ENCODE assay signal across 16 cellular contexts in the genomic region with DNA sequence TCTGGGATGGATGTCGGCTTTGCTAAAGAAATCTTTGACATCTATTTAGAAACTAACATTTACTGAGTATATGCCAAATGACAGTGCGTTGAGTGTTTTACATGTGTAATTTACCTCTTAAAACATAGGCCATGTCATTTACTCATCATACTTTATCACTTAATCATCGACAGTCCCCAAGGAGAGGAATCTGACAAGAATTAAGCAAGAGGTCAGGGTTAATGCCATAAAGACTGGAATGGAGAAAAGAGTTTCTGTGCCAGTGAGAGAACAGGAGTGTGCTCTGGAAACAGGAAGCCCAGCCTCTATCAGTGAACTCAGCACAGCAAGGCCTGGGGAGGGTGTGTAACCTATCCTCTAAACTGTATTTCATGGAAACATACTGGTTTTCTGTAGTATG. TPM values are rescaled to one million over a fixed set of nuclear protein-coding genes. Genes with fewer than 3 reads are reported as not detected.
DNase-seq lines count a peak whose midpoint lies in the region; ATAC-seq, FAIRE-seq and TF ChIP-seq lines count a peak whose summit lies in the region.
"Had no signal": no experiment of that assay in that cellular context is flagged by ENCODE, and none has a peak within 500 bp of the region (broad histone marks: within the 10 kb centered on the region; RNA-seq: fewer than 3 reads in every experiment).

No MANE protein-coding gene starts in this region.

- no peak overlapping the region for H4K8ac ChIP-seq in mesenchymal stem cell (ENCODE audit: low read length)

- H3K9ac ChIP-seq in adipocyte (ENCODE audit: low read length) (no peak overlapping the region), mesenchymal stem cell (ENCODE audit: low read length) (no peak overlapping the region)
- H3K9ac ChIP-seq: BLaER1 treated with 17β-estradiol and CSF1 and Interleukin-3, amounts not matched to agents 10 nM and 100 nM had no signal

- H3K4me3 ChIP-seq in adipocyte (ENCODE audit: low read length) = no peak overlapping the region
- H3K4me3 ChIP-seq in mesenchymal stem cell (ENCODE audit: insufficient read depth in 1 of 2, low read depth in 1 of 2, low read length in 2 of 2) = no peak overlapping the region
- H3K4me3 ChIP-seq: BLaER1 treated with 17β-estradiol and CSF1 and Interleukin-3, amounts not matched to agents 10 nM and 100 nM; HAP-1 had no signal

- FAIRE-seq in H54 (lab: Jason Lieb, UNC) = no peak

- H2AK5ac ChIP-seq in mesenchymal stem cell (ENCODE audit: low read length, severe bottlenecking) = no peak overlapping the region

- no peak overlapping the region for H3K27ac ChIP-seq in mesenchymal stem cell (ENCODE audit: low read length, poor library complexity, severe bottlenecking)
- H3K27ac ChIP-seq: BLaER1 treated with 17β-estradiol and CSF1 and Interleukin-3, amounts not matched to agents 10 nM and 100 nM; HL-60 had no signal

- no peaks in the 10 kb centered on the region for H3K4me1 ChIP-seq in adipocyte (ENCODE audit: control insufficient read depth, insufficient read depth, low read length)
- H3K4me1 ChIP-seq in mesenchymal stem cell (ENCODE audit: control insufficient read depth, insufficient read depth, low read depth, low read length) = no peaks in the 10 kb centered on the region
- H3K4me1 ChIP-seq: BLaER1 treated with 17β-estradiol and CSF1 and Interleukin-3, amounts not matched to agents 10 nM and 100 nM had no signal

- H3K27me3 ChIP-seq in adipocyte (replicated peaks; ENCODE audit: control insufficient read depth, insufficient read depth, low read length) = peaks cover 23% of the 10 kb centered on the region
- H3K27me3 ChIP-seq in mesenchymal stem cell (ENCODE audit: control insufficient read depth in 1 of 2, insufficient read depth in 1 of 2, low read length in 2 of 2) = peaks cover 0 to 31% of the 10 kb centered on the region in 2 experiments

- H3K23ac ChIP-seq in mesenchymal stem cell (ENCODE audit: low read length in 2 of 2) = no peak overlapping the region

- ATAC-seq in GM19328 (IDR thresholded peaks at IDR 0.05; ENCODE audit: unreplicated experiment) = no peak

- no CpG with 5 or more reads among the region's 3 CpGs for WGBS in mesenchymal stem cell

- no peak overlapping the region for H2BK120ac ChIP-seq in mesenchymal stem cell (ENCODE audit: low read depth, low read length)

- H4K91ac ChIP-seq in mesenchymal stem cell (ENCODE audit: low read length) = no peak overlapping the region

- TF ChIP-seq CTCF in GM20000 (IDR thresholded peaks at IDR 0.05; ENCODE audit: extremely low read depth, missing control alignments) = no peak

- no peak overlapping the region for H3K4ac ChIP-seq in mesenchymal stem cell (ENCODE audit: low read depth in 1 of 2, low read length in 2 of 2)

- no peaks in the 10 kb centered on the region for H3K79me1 ChIP-seq in mesenchymal stem cell (replicated peaks; ENCODE audit: low read length, poor library complexity, severe bottlenecking)

- no peak overlapping the region for H2BK5ac ChIP-seq in mesenchymal stem cell (ENCODE audit: low read depth, low read length, poor library complexity, severe bottlenecking)

- H3K9me3 ChIP-seq in adipocyte (ENCODE audit: control insufficient read depth, low read length) = no peaks in the 10 kb centered on the region
- H3K9me3 ChIP-seq in mesenchymal stem cell (ENCODE audit: control insufficient read depth, low read length) = no peaks in the 10 kb centered on the region
- H3K9me3 ChIP-seq: BLaER1 treated with 17β-estradiol and CSF1 and Interleukin-3, amounts not matched to agents 10 nM and 100 nM; HAP-1 had no signal

- H2BK15ac ChIP-seq in mesenchymal stem cell (ENCODE audit: low read depth, poor library complexity, severe bottlenecking) = no peak overlapping the region

- DNase-seq in HCEC 1CT (peak; percentile 74), NCI-H460 (ENCODE audit: extremely low read depth, low read depth) (peak; percentile 44), adipocyte (ENCODE audit: low read depth) (peak; percentile 14), mesenchymal stem cell (peak; percentile 30), medulla oblongata (ENCODE audit: extremely low spot score) (no peak), H54 (ENCODE audit: insufficient read length, low spot score) (no peak), GM20000 (ENCODE audit: low spot score) (no peak)
- DNase-seq: ACHN; CD4-positive, CD25-positive, alpha-beta regulatory T cell; DMS53; GF-D8; GOT3 had no signal

- H3K4me2 ChIP-seq in mesenchymal stem cell (ENCODE audit: low read length, poor library complexity, severe bottlenecking) = no peak overlapping the region
- H3K4me2 ChIP-seq: BLaER1 treated with 17β-estradiol and CSF1 and Interleukin-3, amounts not matched to agents 10 nM and 100 nM had no signal

- no peak overlapping the region for H3K14ac ChIP-seq in mesenchymal stem cell (ENCODE audit: low read length in 2 of 2)

- H2BK12ac ChIP-seq in mesenchymal stem cell (ENCODE audit: low read length in 2 of 2) = no peak overlapping the region

- H3K36me3 ChIP-seq in adipocyte (ENCODE audit: control insufficient read depth, insufficient read depth, low read length, severe bottlenecking) (no peaks in the 10 kb centered on the region), mesenchymal stem cell (ENCODE audit: control insufficient read depth in 1 of 2, insufficient read depth in 2 of 2, low read depth in 1 of 2, low read length in 2 of 2) (no peaks in the 10 kb centered on the region)
- H3K36me3 ChIP-seq: BLaER1 treated with 17β-estradiol and CSF1 and Interleukin-3, amounts not matched to agents 10 nM and 100 nM; HAP-1 had no signal

- no peak overlapping the region for H3K18ac ChIP-seq in mesenchymal stem cell (ENCODE audit: low read depth in 1 of 2, low read length in 2 of 2)

- no peak for TF ChIP-seq POLR2A in H54 (IDR thresholded peaks at IDR 0.05; ENCODE audit: low read depth, low read length)

- no peak overlapping the region for H2AFZ ChIP-seq in mesenchymal stem cell (ENCODE audit: low read depth, low read length)

RNA-seq across cellular contexts. Expression of a gene that starts 28.0 kb away (rescaled TPM):
- 0.98 and 2.0 TPM in 2 replicates for total RNA-seq in NCI-H460 (2014; rRNA removed; shearing (Covaris generic))
- 0.76 and 1.1 TPM in 2 replicates for polyA plus RNA-seq in NCI-H460 (2014; cell fraction: nucleus; rRNA removed)
- polyA plus RNA-seq in mesenchymal stem cell (2013, experiment 1 of 2) = 3.2 TPM
- polyA plus RNA-seq in mesenchymal stem cell (2013, experiment 2 of 2) = 3.6 TPM

Comparison
In these comparisons a context has a peak if more than half of its experiments do, and no peak if none do; other contexts are left out.
1. DNase-seq: peak in HCEC 1CT (single experiment), NCI-H460 (single experiment), adipocyte (single experiment) and mesenchymal stem cell (single experiment); none in medulla oblongata (single experiment), H54 (single experiment) and GM20000 (single experiment).